Comparison of ENCODE assay signal across 7 cellular contexts in genomic region chr18:62525611-62526010, GRCh38. TPM values are rescaled to one million over a fixed set of nuclear protein-coding genes. Genes with fewer than 3 reads are reported as not detected.
DNase-seq lines count a peak whose midpoint lies in the region; ATAC-seq and TF ChIP-seq lines count a peak whose summit lies in the region.

No MANE protein-coding gene starts in this region.

- CTCF ChIA-PET in T-cell (lab: Charles Lee) = no interaction called here

- H3K9me3 ChIP-seq in HAP-1 (no peaks in the 10 kb centered on the region), gastroesophageal sphincter (no peaks in the 10 kb centered on the region)

- H3K27me3 Mint-ChIP-seq in T-cell = no peaks in the 10 kb centered on the region

- H3K27me3 ChIP-seq in HAP-1 (ENCODE audit: low read depth) = no peaks in the 10 kb centered on the region
- no peaks in the 10 kb centered on the region for H3K27me3 ChIP-seq in gastroesophageal sphincter

- in situ Hi-C loops in HAP-1 (cut with MboI; ENCODE audit: low sequenced_read_pairs) = no loop called here

- ATAC-seq in T-cell (replicated peaks in 1 of 4) (no peak), gastroesophageal sphincter (no peak), HG03521 (IDR thresholded peaks at IDR 0.05; ENCODE audit: unreplicated experiment) (no peak), HG02870 (IDR thresholded peaks at IDR 0.05; ENCODE audit: unreplicated experiment) (no peak)
- ATAC-seq in stimulated activated effector memory CD8-positive, alpha-beta T cell treated with anti-CD3 and anti-CD28 coated beads, Interleukin-12 subunit alpha, Interleukin-12 subunit beta, amount 100 ng/mL, for 72 hours = no peak

- no peak for TF ChIP-seq CTCF in gastroesophageal sphincter (IDR thresholded peaks at IDR 0.05)

- no peak for TF ChIP-seq EP300 in gastroesophageal sphincter (IDR thresholded peaks at IDR 0.05)

- DNase-seq in HAP-1 (ENCODE audit: low spot score in 2 of 2) (no peak), T-cell (no peak), NCI-H524 (lab: John Stamatoyannopoulos, UW) (no peak)
- DNase-seq in stimulated activated effector memory CD8-positive, alpha-beta T cell treated with anti-CD3 and anti-CD28 coated beads, Interleukin-12 subunit alpha, Interleukin-12 subunit beta, amount 100 ng/mL, for 72 hours (ENCODE audit: low spot score in 2 of 2) = no peak

- H3K4me1 ChIP-seq in HAP-1 = peaks cover 12% of the 10 kb centered on the region
- peaks cover 0 to 64% (median 17%) of the 10 kb centered on the region in 3 donors for H3K4me1 ChIP-seq in gastroesophageal sphincter

- POLR2A ChIA-PET in T-cell (lab: Charles Lee) = no interaction called here

- H3K36me3 ChIP-seq in HAP-1 (replicated peaks) (no peaks in the 10 kb centered on the region; the same call in 1 of the 2 replicates), gastroesophageal sphincter (no peaks in the 10 kb centered on the region)

- no peak for TF ChIP-seq POLR2A in gastroesophageal sphincter (IDR thresholded peaks at IDR 0.05)

- peak overlapping the region; percentile 89 to 92 (median 90) for H3K4me3 Mint-ChIP-seq in T-cell
- H3K4me3 Mint-ChIP-seq in stimulated activated effector memory CD8-positive, alpha-beta T cell treated with anti-CD3 and anti-CD28 coated beads, Interleukin-12 subunit alpha, Interleukin-12 subunit beta, amount 100 ng/mL, for 72 hours = peak overlapping the region; percentile 96

- peaks cover 53 to 62% (median 57%) of the 10 kb centered on the region in 3 donors for H3K4me1 Mint-ChIP-seq in T-cell
- peaks cover 26% of the 10 kb centered on the region for H3K4me1 Mint-ChIP-seq in stimulated activated effector memory CD8-positive, alpha-beta T cell treated with anti-CD3 and anti-CD28 coated beads, Interleukin-12 subunit alpha, Interleukin-12 subunit beta, amount 100 ng/mL, for 72 hours

- H3K27ac ChIP-seq in gastroesophageal sphincter = peak overlapping the region; percentile 82 to 100 (median 96)

- H3K4me3 ChIP-seq in HAP-1 (peak overlapping the region; percentile 70), gastroesophageal sphincter (peak overlapping the region; percentile 72 to 98)

- 45 to 52% methylated on average over 8 to 9 of the region's 9 CpGs for WGBS in gastroesophageal sphincter (ENCODE audit: low coverage in 1 of 2), 2 donors

- no peaks in the 10 kb centered on the region for H3K36me3 Mint-ChIP-seq in T-cell
- H3K36me3 Mint-ChIP-seq in stimulated activated effector memory CD8-positive, alpha-beta T cell treated with anti-CD3 and anti-CD28 coated beads, Interleukin-12 subunit alpha, Interleukin-12 subunit beta, amount 100 ng/mL, for 72 hours = peaks cover 25% of the 10 kb centered on the region

- no peaks in the 10 kb centered on the region for H3K9me3 Mint-ChIP-seq in T-cell
- H3K9me3 Mint-ChIP-seq in stimulated activated effector memory CD8-positive, alpha-beta T cell treated with anti-CD3 and anti-CD28 coated beads, Interleukin-12 subunit alpha, Interleukin-12 subunit beta, amount 100 ng/mL, for 72 hours = no peaks in the 10 kb centered on the region

- H3K27ac Mint-ChIP-seq in T-cell = peak overlapping the region; percentile 93 to 95
- H3K27ac Mint-ChIP-seq in stimulated activated effector memory CD8-positive, alpha-beta T cell treated with anti-CD3 and anti-CD28 coated beads, Interleukin-12 subunit alpha, Interleukin-12 subunit beta, amount 100 ng/mL, for 72 hours = peak overlapping the region; percentile 96

RNA-seq across cellular contexts. Expression of gene ZCCHC2, which starts 2.8 kb away (rescaled TPM):
- total RNA-seq in T-cell = 10 to 100 TPM; 46.1 to 88.0 (median 52.2) TPM
- 10 to 100 TPM; 16.8 to 30.8 (median 22.7) TPM for total RNA-seq in gastroesophageal sphincter
